In the genomic region with DNA sequence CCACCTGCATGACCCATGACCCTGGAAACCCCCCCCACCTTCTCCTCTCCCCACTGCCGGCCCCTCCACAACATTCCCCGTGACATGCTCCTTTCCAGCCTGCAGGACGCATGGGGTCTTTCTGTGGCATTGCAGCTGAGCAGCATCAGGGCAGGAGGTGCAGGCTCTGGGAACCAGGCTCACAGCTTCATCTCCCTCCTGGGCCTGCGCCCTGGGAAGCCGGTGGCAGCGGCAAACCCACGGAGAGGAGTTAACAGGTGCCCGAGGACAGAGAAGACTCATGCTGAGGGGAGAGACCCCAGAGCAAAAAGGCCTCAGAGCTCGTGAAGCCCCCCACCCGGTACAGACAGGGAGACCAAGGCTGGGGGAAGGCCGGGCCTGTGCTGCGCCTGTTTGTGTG, we compare ENCODE assay signal across 10 cellular contexts.
"Had no signal": no experiment of that assay in that cellular context is flagged by ENCODE, and none has a peak within 500 bp of the region (broad histone marks: within the 10 kb centered on the region; RNA-seq: fewer than 3 reads in every experiment).

No MANE protein-coding gene starts in this region.

- H3K27ac ChIP-seq: GM23248 had no signal

- H3K9me3 ChIP-seq: HAP-1 had no signal

- H3K36me3 ChIP-seq: HAP-1 had no signal

- ATAC-seq: GM23338, HCT116 had no signal

- H3K9ac ChIP-seq: GM23248 had no signal

- DNase-seq: GM23248, GOT3, H7, H9, HCEC 1CT, HFFc6 had no signal

- H3K4me2 ChIP-seq: GM23338 had no signal

- H3K4me3 ChIP-seq: GM23248, GM23338, HAP-1 had no signal

- H3K4me1 ChIP-seq: HAP-1 had no signal

- H2AFZ ChIP-seq: GM23248, GM23338 had no signal

- FAIRE-seq: H54 had no signal
